22 cellular contexts compared by ENCODE assay signal in genomic region chr4:60944070-60944469, GRCh38.
"Had no signal": no experiment of that assay in that cellular context is flagged by ENCODE, and none has a peak within 500 bp of the region (broad histone marks: within the 10 kb centered on the region; RNA-seq: fewer than 3 reads in every experiment).

No MANE protein-coding gene starts in this region.

- H3K27me3 ChIP-seq: esophagus squamous epithelium, heart left ventricle, pancreas, right atrium auricular region, tibial artery had no signal

- H3K4me3 ChIP-seq: esophagus squamous epithelium, heart left ventricle, mucosa of descending colon, pancreas, psoas muscle, right atrium auricular region, tibial artery had no signal

- H3K9me3 ChIP-seq: pancreas, psoas muscle had no signal

- H3K27ac ChIP-seq: esophagus squamous epithelium, heart left ventricle, pancreas, psoas muscle, right atrium auricular region, tibial artery had no signal

- H3K36me3 ChIP-seq: esophagus squamous epithelium, heart left ventricle, pancreas, right atrium auricular region, tibial artery had no signal

- DNase-seq: activated B cell treated with CpG ODN at 0.5 μM for 24 hours; activated CD4-positive, alpha-beta T cell treated with anti-CD3 and anti-CD28 coated beads for 36 hours; activated CD4-positive, alpha-beta T cell treated with anti-CD3 and anti-CD28 coated beads, Interleukin-2, amount 50 U/mL, for 48 hours; activated CD8-positive, alpha-beta memory T cell treated with anti-CD3 and anti-CD28 coated beads, Interleukin-2, amount 50 U/mL, for 48 hours; activated naive CD4-positive, alpha-beta T cell treated with anti-CD3 and anti-CD28 coated beads for 36 hours; activated T-cell treated with anti-CD3 and anti-CD28 coated beads, Interleukin-2, amount 50 U/mL, for 48 hours; amygdala; cerebellar nuclear complex; cortex of kidney; endodermal cell; esophagus squamous epithelium; heart left ventricle; left cardiac atrium; mesendoderm; mucosa of descending colon; nephron progenitor cell; pancreas; psoas muscle; stimulated activated CD4-positive, alpha-beta T cell treated with anti-CD3 and anti-CD28 coated beads, Interleukin-4, amount 100 ng/mL, for 4 hours; substantia nigra; tibial artery had no signal

- H3K4me1 ChIP-seq: esophagus squamous epithelium, heart left ventricle, pancreas, psoas muscle, right atrium auricular region, tibial artery had no signal
